In the genomic region with DNA sequence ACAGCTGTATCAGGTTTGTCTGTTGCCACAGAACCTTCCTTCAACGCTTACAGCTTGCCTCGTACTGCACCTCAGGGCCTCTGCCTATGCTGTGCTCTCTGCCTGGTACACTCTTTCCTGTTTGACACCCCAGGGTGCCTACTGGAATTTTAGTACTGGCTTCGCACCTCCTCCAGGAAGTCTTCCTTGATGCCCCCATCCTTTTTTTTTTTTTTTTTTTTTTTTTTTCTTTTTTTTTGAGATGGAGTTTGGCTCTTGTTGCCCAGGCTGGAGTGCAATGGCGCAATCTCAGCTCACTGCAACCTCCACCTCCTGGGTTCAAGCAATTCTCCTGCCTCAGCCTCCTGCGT, we compare ENCODE assay signal across 16 cellular contexts. TPM values are rescaled to one million over a fixed set of nuclear protein-coding genes. Genes with fewer than 3 reads are reported as not detected.
"Had no signal": no experiment of that assay in that cellular context is flagged by ENCODE, and none has a peak within 500 bp of the region (broad histone marks: within the 10 kb centered on the region; RNA-seq: fewer than 3 reads in every experiment).

No MANE protein-coding gene starts in this region.

RNA-seq across cellular contexts. Expression of gene SLC38A3, which starts 6.3 kb away (rescaled TPM):
- total RNA-seq: lower lobe of right lung had no signal
- polyA plus RNA-seq: neural cell had no signal

RNA-seq across cellular contexts. Expression of gene GNAT1, which starts 19.9 kb away (rescaled TPM):
- total RNA-seq: cerebellum, gastroesophageal sphincter, kidney epithelial cell, left cardiac atrium, left ventricle myocardium inferior, lower lobe of right lung, mesenteric fat pad, natural killer cell, sciatic nerve, smooth muscle cell, temporal lobe, thyroid gland, ureter, vagina had no signal
- polyA plus RNA-seq: heart left ventricle, neural cell, smooth muscle cell had no signal
